14 cellular contexts compared by ENCODE assay signal in genomic region chr1:13697738-13698137, GRCh38. TPM values are rescaled to one million over a fixed set of nuclear protein-coding genes. Genes with fewer than 3 reads are reported as not detected.
DNase-seq lines count a peak whose midpoint lies in the region; ATAC-seq and TF ChIP-seq lines count a peak whose summit lies in the region.
"Had no signal": no experiment of that assay in that cellular context is flagged by ENCODE, and none has a peak within 500 bp of the region (broad histone marks: within the 10 kb centered on the region; RNA-seq: fewer than 3 reads in every experiment).

No MANE protein-coding gene starts in this region.

- no peak overlapping the region for H3K4me3 ChIP-seq in HFF-Myc (replicated peaks; ENCODE audit: low read depth, low read length)
- H3K4me3 ChIP-seq: GM12878, Peyer's patch, thoracic aorta had no signal

- ATAC-seq in activated T-cell treated with anti-CD3 and anti-CD28 coated beads, Interleukin-2, amount 50 U/mL, for 4 hours: no peak
- ATAC-seq in naive B cell (ENCODE audit: low read depth in 2 of 2) (no peak), GM18505 (IDR thresholded peaks at IDR 0.05; ENCODE audit: unreplicated experiment) (no peak), GM21381 (IDR thresholded peaks at IDR 0.05; ENCODE audit: unreplicated experiment) (no peak)
- ATAC-seq: GM12878 had no signal

- H3K27me3 Mint-ChIP-seq in activated T-cell treated with anti-CD3 and anti-CD28 coated beads, Interleukin-2, amount 50 U/mL, for 4 hours (ENCODE audit: low read depth): no peaks in the 10 kb centered on the region
- peaks cover 7% of the 10 kb centered on the region for H3K27me3 Mint-ChIP-seq in T-helper 2 cell treated with Interferon-gamma antibody and Interleukin-4, amounts not matched to agents 5 μg/mL and 100 μg/mL, for 36 hours (ENCODE audit: low read depth)
- H3K27me3 Mint-ChIP-seq in naive B cell: no peaks in the 10 kb centered on the region

- no peak for DNase-seq in activated T-cell treated with anti-CD3 and anti-CD28 coated beads, Interleukin-2, amount 50 U/mL, for 4 hours
- no peak for DNase-seq in activated T-cell treated with anti-CD3 and anti-CD28 coated beads, Interleukin-2, amount 50 U/mL, for 48 hours
- DNase-seq in HFF-Myc (ENCODE audit: extremely low read depth, low read depth): no peak
- DNase-seq in T-helper 2 cell treated with Interferon-gamma antibody and Interleukin-4, amounts not matched to agents 5 μg/mL and 100 μg/mL, for 36 hours (ENCODE audit: low spot score): no peak
- no peak for DNase-seq in naive B cell
- no peak for DNase-seq in SIG-M5 (lab: John Stamatoyannopoulos, UW)
- DNase-seq: ACHN, caudate nucleus, NCI-H1417 treated with DMSO at 0.1 percent for 48 hours, Peyer's patch had no signal

- peaks cover 3% of the 10 kb centered on the region for H3K36me3 Mint-ChIP-seq in activated T-cell treated with anti-CD3 and anti-CD28 coated beads, Interleukin-2, amount 50 U/mL, for 4 hours (ENCODE audit: insufficient read depth)
- H3K36me3 Mint-ChIP-seq in T-helper 2 cell treated with Interferon-gamma antibody and Interleukin-4, amounts not matched to agents 5 μg/mL and 100 μg/mL, for 36 hours (ENCODE audit: low read depth): peaks cover 8% of the 10 kb centered on the region
- peaks cover 6 to 9% of the 10 kb centered on the region in 2 donors for H3K36me3 Mint-ChIP-seq in naive B cell

- TF ChIP-seq CTCF in HFF-Myc (IDR thresholded peaks at IDR 0.05; ENCODE audit: low read depth, low read length, missing control alignments): peak; percentile 12

- TF ChIP-seq POLR2A in GM18505 (IDR thresholded peaks at IDR 0.05; ENCODE audit: borderline replicate concordance, extremely low read depth, insufficient read depth, insufficient read length): no peak

- no peak overlapping the region for H3K27ac Mint-ChIP-seq in T-helper 2 cell treated with Interferon-gamma antibody and Interleukin-4, amounts not matched to agents 5 μg/mL and 100 μg/mL, for 36 hours
- H3K27ac Mint-ChIP-seq in naive B cell: peak overlapping the region in 4 of 6 donors; percentile 50 to 100 (median 71)

- peak overlapping the region; percentile 33 for H3K4me3 Mint-ChIP-seq in activated T-cell treated with anti-CD3 and anti-CD28 coated beads, Interleukin-2, amount 50 U/mL, for 4 hours
- H3K4me3 Mint-ChIP-seq in T-helper 2 cell treated with Interferon-gamma antibody and Interleukin-4, amounts not matched to agents 5 μg/mL and 100 μg/mL, for 36 hours: peak overlapping the region; percentile 4
- peak overlapping the region in 4 of 8 donors; percentile 43 to 88 (median 62) for H3K4me3 Mint-ChIP-seq in naive B cell

- peaks cover 28% of the 10 kb centered on the region for H3K4me1 Mint-ChIP-seq in activated T-cell treated with anti-CD3 and anti-CD28 coated beads, Interleukin-2, amount 50 U/mL, for 4 hours (ENCODE audit: low read depth)
- peaks cover 23% of the 10 kb centered on the region for H3K4me1 Mint-ChIP-seq in T-helper 2 cell treated with Interferon-gamma antibody and Interleukin-4, amounts not matched to agents 5 μg/mL and 100 μg/mL, for 36 hours (ENCODE audit: low read depth)
- peaks cover 25 to 38% (median 26%) of the 10 kb centered on the region in 3 donors for H3K4me1 Mint-ChIP-seq in naive B cell

- peaks cover 5% of the 10 kb centered on the region for H3K9me3 Mint-ChIP-seq in activated T-cell treated with anti-CD3 and anti-CD28 coated beads, Interleukin-2, amount 50 U/mL, for 4 hours
- H3K9me3 Mint-ChIP-seq in T-helper 2 cell treated with Interferon-gamma antibody and Interleukin-4, amounts not matched to agents 5 μg/mL and 100 μg/mL, for 36 hours: peaks cover 13% of the 10 kb centered on the region
- H3K9me3 Mint-ChIP-seq in naive B cell: peaks cover 0 to 9% (median 0%) of the 10 kb centered on the region in 7 donors

RNA-seq across cellular contexts. Expression of gene PRDM2, which starts 2.2 kb away (rescaled TPM):
- 10 to 100 TPM; 39.7 to 44.5 (median 43.2) TPM for total RNA-seq in activated T-cell treated with anti-CD3 and anti-CD28 coated beads, Interleukin-2, amount 50 U/mL, for 4 hours
- polyA plus RNA-seq in naive B cell (ENCODE audit: low read depth in 6 of 6): 10 to 100 TPM; 18.4 to 49.1 (median 35.3) TPM
